Comparison of ENCODE assay signal across 17 cellular contexts in the genomic region with DNA sequence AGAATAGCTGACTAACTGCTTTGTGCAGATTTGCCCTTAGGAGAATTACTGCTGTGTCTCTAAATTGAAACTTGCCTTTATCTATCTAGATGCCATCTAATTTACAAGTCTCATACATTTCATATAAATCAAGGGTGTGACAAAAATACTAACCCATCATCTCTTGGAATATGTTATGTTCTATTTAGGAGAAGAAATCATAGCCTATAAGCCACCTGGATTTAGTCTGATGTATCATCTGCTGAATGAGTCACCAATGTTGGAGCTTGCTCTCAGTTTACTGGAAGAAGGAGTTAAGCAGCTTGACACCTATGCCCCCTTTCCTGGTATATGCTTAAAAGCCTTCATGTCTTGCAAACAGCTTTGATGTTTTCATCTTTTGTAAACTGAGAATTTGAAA. TPM values are rescaled to one million over a fixed set of nuclear protein-coding genes. Genes with fewer than 3 reads are reported as not detected.
DNase-seq lines count a peak whose midpoint lies in the region; ATAC-seq and TF ChIP-seq lines count a peak whose summit lies in the region.
"Had no signal": no experiment of that assay in that cellular context is flagged by ENCODE, and none has a peak within 500 bp of the region (broad histone marks: within the 10 kb centered on the region; RNA-seq: fewer than 3 reads in every experiment).

No MANE protein-coding gene starts in this region.

- H3K4me1 ChIP-seq in SK-N-SH (ENCODE audit: control insufficient read depth in 1 of 2, insufficient read depth in 2 of 2, low read depth in 1 of 2, low read length in 1 of 2) = peaks cover 16 to 25% of the 10 kb centered on the region in 2 experiments
- H3K4me1 ChIP-seq: left ventricle myocardium inferior, neural progenitor cell had no signal

- peak; percentile 47 to 76; a peak in 3 of 4 replicates for TF ChIP-seq EP300 in SK-N-SH (IDR thresholded peaks at IDR 0.05; ENCODE audit: borderline replicate concordance in 1 of 2, low read depth in 1 of 2, low read length in 1 of 2)

- peak overlapping the region in 1 of 2 experiments; percentile 96; a peak in 2 of 4 replicates for H3K27ac ChIP-seq in SK-N-SH (ENCODE audit: low read depth in 2 of 2, low read length in 1 of 2)
- H3K27ac ChIP-seq: HL-60, left ventricle myocardium inferior, neural progenitor cell had no signal

- H4K20me1 ChIP-seq in SK-N-SH (ENCODE audit: insufficient read depth) = no peaks in the 10 kb centered on the region

- no peak for TF ChIP-seq RAD21 in SK-N-SH (IDR thresholded peaks at IDR 0.05; ENCODE audit: low read length)

- no TSS peak for BruUV-seq in Calu3 (replicated peaks; lab: Mats Ljungman, UMichigan)

- H3K79me2 ChIP-seq in SK-N-SH (ENCODE audit: insufficient read depth) = no peaks in the 10 kb centered on the region

- peak; percentile 82 for ATAC-seq in omental fat pad (ENCODE audit: low FRiP score)

- no peak overlapping the region for H3K9ac ChIP-seq in SK-N-SH
- H3K9ac ChIP-seq: neural progenitor cell had no signal

- H2AFZ ChIP-seq in SK-N-SH (ENCODE audit: low read depth) = no peak overlapping the region
- H2AFZ ChIP-seq: neural progenitor cell had no signal

- peak overlapping the region; percentile 10 for H3K27ac Mint-ChIP-seq in activated CD4-positive, alpha-beta memory T cell treated with anti-CD3 and anti-CD28 coated beads for 36 hours
- H3K27ac Mint-ChIP-seq in activated CD4-positive, alpha-beta memory T cell treated with anti-CD3 and anti-CD28 coated beads, Interleukin-2, amount 10 ng/mL, durations not matched to agents 7 days and 5 days = no peak overlapping the region
- H3K27ac Mint-ChIP-seq in type B pancreatic cell (no peak overlapping the region), Calu3 (ENCODE audit: unreplicated experiment) (no peak overlapping the region)
- H3K27ac Mint-ChIP-seq: neural progenitor cell had no signal

- H3K27me3 ChIP-seq in SK-N-SH (ENCODE audit: insufficient read depth) = no peaks in the 10 kb centered on the region
- H3K27me3 ChIP-seq: neural progenitor cell had no signal

- H3K4me3 Mint-ChIP-seq in activated CD4-positive, alpha-beta memory T cell treated with anti-CD3 and anti-CD28 coated beads for 36 hours = no peak overlapping the region
- no peak overlapping the region for H3K4me3 Mint-ChIP-seq in activated CD4-positive, alpha-beta memory T cell treated with anti-CD3 and anti-CD28 coated beads, Interleukin-2, amount 10 ng/mL, durations not matched to agents 7 days and 5 days
- no peak overlapping the region for H3K4me3 Mint-ChIP-seq in type B pancreatic cell
- no peak overlapping the region for H3K4me3 Mint-ChIP-seq in Calu3 (ENCODE audit: low read depth, unreplicated experiment)
- H3K4me3 Mint-ChIP-seq: neural progenitor cell had no signal

- no peaks in the 10 kb centered on the region for H3K27me3 Mint-ChIP-seq in activated CD4-positive, alpha-beta memory T cell treated with anti-CD3 and anti-CD28 coated beads for 36 hours
- no peaks in the 10 kb centered on the region for H3K27me3 Mint-ChIP-seq in activated CD4-positive, alpha-beta memory T cell treated with anti-CD3 and anti-CD28 coated beads, Interleukin-2, amount 10 ng/mL, durations not matched to agents 7 days and 5 days
- no peaks in the 10 kb centered on the region for H3K27me3 Mint-ChIP-seq in type B pancreatic cell
- H3K27me3 Mint-ChIP-seq in Calu3 (ENCODE audit: unreplicated experiment) = no peaks in the 10 kb centered on the region

- H3K4me1 Mint-ChIP-seq in activated CD4-positive, alpha-beta memory T cell treated with anti-CD3 and anti-CD28 coated beads for 36 hours (ENCODE audit: low read depth) = peaks cover 1% of the 10 kb centered on the region
- no peaks in the 10 kb centered on the region for H3K4me1 Mint-ChIP-seq in activated CD4-positive, alpha-beta memory T cell treated with anti-CD3 and anti-CD28 coated beads, Interleukin-2, amount 10 ng/mL, durations not matched to agents 7 days and 5 days
- H3K4me1 Mint-ChIP-seq in type B pancreatic cell (ENCODE audit: unreplicated experiment) (no peaks in the 10 kb centered on the region), Calu3 (ENCODE audit: low read depth, unreplicated experiment) (no peaks in the 10 kb centered on the region)
- H3K4me1 Mint-ChIP-seq: neural progenitor cell had no signal

- no peaks in the 10 kb centered on the region for H3K9me3 ChIP-seq in SK-N-SH
- H3K9me3 ChIP-seq: left ventricle myocardium inferior had no signal

- H3K4me3 ChIP-seq in SK-N-SH (ENCODE audit: low read depth in 2 of 2, low read length in 1 of 2) = no peak overlapping the region
- H3K4me3 ChIP-seq in epithelial cell of proximal tubule (ENCODE audit: low read depth, low read length) = no peak overlapping the region
- H3K4me3 ChIP-seq: left ventricle myocardium inferior, neural progenitor cell had no signal

- peaks cover 34% of the 10 kb centered on the region for H3F3A ChIP-seq in SK-N-SH (replicated peaks; ENCODE audit: insufficient read depth)

- H3K4me2 ChIP-seq in SK-N-SH = no peak overlapping the region
- H3K4me2 ChIP-seq: neural progenitor cell had no signal

- H3K36me3 ChIP-seq in SK-N-SH (replicated peaks in 1 of 2; ENCODE audit: control insufficient read depth in 1 of 2, insufficient read depth in 2 of 2, low read length in 1 of 2) = peaks cover 68 to 75% of the 10 kb centered on the region in 2 experiments

- H3K9me3 Mint-ChIP-seq in activated CD4-positive, alpha-beta memory T cell treated with anti-CD3 and anti-CD28 coated beads for 36 hours = no peaks in the 10 kb centered on the region
- no peaks in the 10 kb centered on the region for H3K9me3 Mint-ChIP-seq in activated CD4-positive, alpha-beta memory T cell treated with anti-CD3 and anti-CD28 coated beads, Interleukin-2, amount 10 ng/mL, durations not matched to agents 7 days and 5 days
- no peaks in the 10 kb centered on the region for H3K9me3 Mint-ChIP-seq in type B pancreatic cell
- H3K9me3 Mint-ChIP-seq in Calu3 (ENCODE audit: low read depth, unreplicated experiment) = no peaks in the 10 kb centered on the region
- H3K9me3 Mint-ChIP-seq: neural progenitor cell had no signal

- intact Hi-C loops in activated CD4-positive, alpha-beta memory T cell treated with anti-CD3 and anti-CD28 coated beads for 36 hours (cut with micrococcal nuclease) = no loop called here
- intact Hi-C loops in Calu3 (cut with micrococcal nuclease; ENCODE audit: unreplicated experiment) = no loop called here

- no peaks in the 10 kb centered on the region for H3K9me2 ChIP-seq in SK-N-SH

- POLR2A ChIA-PET in activated CD4-positive, alpha-beta memory T cell treated with anti-CD3 and anti-CD28 coated beads for 36 hours (lab: Charles Lee) = no interaction called here
- POLR2A ChIA-PET in activated CD4-positive, alpha-beta memory T cell treated with anti-CD3 and anti-CD28 coated beads, Interleukin-2, amount 10 ng/mL, durations not matched to agents 7 days and 5 days (lab: Charles Lee) = interaction anchor here (0.6 kb wide), 1 partner anchor 119 kb away, joined by 3 read pairs; no protein-coding TSS in a partner anchor
- POLR2A ChIA-PET in SK-N-SH (lab: Yijun Ruan, JAX) = no interaction called here

- no peak for DNase-seq in activated CD4-positive, alpha-beta memory T cell treated with anti-CD3 and anti-CD28 coated beads for 36 hours
- no peak for DNase-seq in activated CD4-positive, alpha-beta memory T cell treated with anti-CD3 and anti-CD28 coated beads, Interleukin-2, amount 10 ng/mL, durations not matched to agents 7 days and 5 days
- no peak for DNase-seq in SK-N-SH
- DNase-seq in epithelial cell of proximal tubule (ENCODE audit: low read depth) = peak; percentile 19
- no peak for DNase-seq in omental fat pad (ENCODE audit: low spot score)
- no peak for DNase-seq in type B pancreatic cell (ENCODE audit: extremely low spot score, unreplicated experiment)
- no peak for DNase-seq in Calu3
- DNase-seq in DMS79 (lab: John Stamatoyannopoulos, UW) = no peak
- DNase-seq: 8988T, activated gamma-delta T cell, cortex of kidney, left ventricle myocardium inferior, NCI-H187 treated with DMSO at 0.1 percent for 48 hours, NCI-H2227 treated with DMSO at 0.1 percent for 48 hours, T1000 had no signal

- CTCF ChIA-PET in activated CD4-positive, alpha-beta memory T cell treated with anti-CD3 and anti-CD28 coated beads for 36 hours (lab: Charles Lee) = interaction anchor here (1.5 to 3.4 kb wide), 4 partner anchors 20 to 321 kb away, joined by 3 to 14 read pairs (median 6); no protein-coding TSS in a partner anchor
- CTCF ChIA-PET in activated CD4-positive, alpha-beta memory T cell treated with anti-CD3 and anti-CD28 coated beads, Interleukin-2, amount 10 ng/mL, durations not matched to agents 7 days and 5 days (lab: Charles Lee) = interaction anchor here (1.2 kb wide), 1 partner anchor 50 kb away, joined by 3 read pairs; no protein-coding TSS in a partner anchor
- CTCF ChIA-PET in SK-N-SH (lab: Yijun Ruan, JAX) (interaction anchor here (1.2 to 9.4 kb wide), 3 partner anchors 19 to 90 kb away, joined by 3 to 79 read pairs (median 8); no protein-coding TSS in a partner anchor), Calu3 (lab: Charles Lee) (no interaction called here)

- no peak for TF ChIP-seq CTCF in SK-N-SH (IDR thresholded peaks at IDR 0.05)
- no peak for TF ChIP-seq CTCF in epithelial cell of proximal tubule (conservative IDR thresholded peaks at IDR 0.05; ENCODE audit: low read depth, low read length)
- TF ChIP-seq CTCF in omental fat pad (IDR thresholded peaks at IDR 0.05) = no peak
- no peak for TF ChIP-seq CTCF in type B pancreatic cell (conservative IDR thresholded peaks at IDR 0.05)
- no peak for TF ChIP-seq CTCF in Calu3 (IDR thresholded peaks at IDR 0.05; ENCODE audit: unreplicated experiment)

- peaks cover 33% of the 10 kb centered on the region for H3K36me3 Mint-ChIP-seq in activated CD4-positive, alpha-beta memory T cell treated with anti-CD3 and anti-CD28 coated beads for 36 hours
- H3K36me3 Mint-ChIP-seq in activated CD4-positive, alpha-beta memory T cell treated with anti-CD3 and anti-CD28 coated beads, Interleukin-2, amount 10 ng/mL, durations not matched to agents 7 days and 5 days (ENCODE audit: low read depth) = peaks cover 54% of the 10 kb centered on the region
- H3K36me3 Mint-ChIP-seq in type B pancreatic cell = peaks cover 25% of the 10 kb centered on the region
- peaks cover 23% of the 10 kb centered on the region for H3K36me3 Mint-ChIP-seq in Calu3 (ENCODE audit: insufficient read depth, unreplicated experiment)

TF ChIP-seq in SK-N-SH, 30 proteins besides CTCF, POLR2A, EP300 and RAD21 (continues in another document):
- no peak for TF ChIP-seq NRF1 (IDR thresholded peaks at IDR 0.05; ENCODE audit: low read depth, low read length)
- TF ChIP-seq TCF12 (IDR thresholded peaks at IDR 0.05) = peak; percentile 80
- no peak for TF ChIP-seq YY1 (IDR thresholded peaks at IDR 0.05; ENCODE audit: low read depth)

RNA-seq across cellular contexts. Expression of a gene that starts 43.5 kb away (rescaled TPM):
- total RNA-seq in activated CD4-positive, alpha-beta memory T cell treated with anti-CD3 and anti-CD28 coated beads for 36 hours = 100 to 1,000 TPM; 126 to 132 TPM
- 10 to 100 TPM; 91.2 to 92.3 TPM for total RNA-seq in activated CD4-positive, alpha-beta memory T cell treated with anti-CD3 and anti-CD28 coated beads, Interleukin-2, amount 10 ng/mL, durations not matched to agents 7 days and 5 days
- polyA plus RNA-seq in SK-N-SH (2012; rRNA removed) = 48.2 and 60.8 TPM in 2 replicates
- 51.5 and 51.9 TPM in 2 replicates for polyA plus RNA-seq in SK-N-SH (2012; cell fraction: cytosol; rRNA removed)
- 60.3 and 92.0 TPM in 2 replicates for polyA plus RNA-seq in SK-N-SH (2012; cell fraction: nucleus; rRNA removed)
- 89.9 and 91.6 TPM in 2 replicates for total RNA-seq in epithelial cell of proximal tubule
- 10 to 100 TPM; 26.7 to 37.5 (median 30.7) TPM for total RNA-seq in omental fat pad
- 75.7 and 102 TPM in 2 replicates for total RNA-seq in type B pancreatic cell (ENCODE audit: low replicate concordance)
- 73.3 and 75.1 TPM in 2 replicates for total RNA-seq in Calu3 (2022)
